1 cellular context compared by ENCODE assay signal in genomic region chr5:132057498-132058255, GRCh38.
TF ChIP-seq lines count a peak whose summit lies in the region.

No MANE protein-coding gene starts in this region.

TF ChIP-seq in SK-N-SH, 30 proteins besides CTCF, POLR2A, EP300 and RAD21 (continued from another document):
- TF ChIP-seq PBX3 (IDR thresholded peaks at IDR 0.05) = no peak
- no peak for TF ChIP-seq FOXM1 (IDR thresholded peaks at IDR 0.05; ENCODE audit: low read depth)
- TF ChIP-seq CHD2 (IDR thresholded peaks at IDR 0.05; ENCODE audit: low read length, partially characterized antibody) = no peak
- TF ChIP-seq MAX (IDR thresholded peaks at IDR 0.05; ENCODE audit: low read depth) = no peak
- no peak for TF ChIP-seq EZH2phosphoT487 (IDR thresholded peaks at IDR 0.05; ENCODE audit: borderline replicate concordance, low read depth)
- TF ChIP-seq YY1 (IDR thresholded peaks at IDR 0.05; ENCODE audit: low read depth) = no peak
- no peak for TF ChIP-seq FOXJ3 (CRISPR knock-in tag; IDR thresholded peaks at IDR 0.05)
- TF ChIP-seq ELF1 (IDR thresholded peaks at IDR 0.05) = no peak
- TF ChIP-seq GABPA (IDR thresholded peaks at IDR 0.05; ENCODE audit: low read depth) = no peak
- no peak for TF ChIP-seq RCOR1 (IDR thresholded peaks at IDR 0.05; ENCODE audit: low read length)
- no peak for TF ChIP-seq SIN3A (IDR thresholded peaks at IDR 0.05; ENCODE audit: borderline replicate concordance, low read depth, low read length)
- no peak for TF ChIP-seq TEAD4 (IDR thresholded peaks at IDR 0.05; ENCODE audit: borderline replicate concordance, insufficient read depth)
- TF ChIP-seq ZBTB33 (IDR thresholded peaks at IDR 0.05; ENCODE audit: borderline replicate concordance, low read depth) = no peak
- TF ChIP-seq POLR2AphosphoS5 (IDR thresholded peaks at IDR 0.05; ENCODE audit: low read depth, low read length) = no peak
- no peak for TF ChIP-seq REST (IDR thresholded peaks at IDR 0.05; ENCODE audit: low read depth, low read length)
- TF ChIP-seq RXRA (IDR thresholded peaks at IDR 0.05; ENCODE audit: borderline replicate concordance, low read depth) = no peak
- no peak for TF ChIP-seq SMC3 (IDR thresholded peaks at IDR 0.05; ENCODE audit: low read depth, low read length)
- TF ChIP-seq FOSL2 (IDR thresholded peaks at IDR 0.05; ENCODE audit: borderline replicate concordance, low read depth) = no peak
TF ChIP-seq in SK-N-SH: peak in this region for 0.
